In genomic region chr3:139378587-139378986, GRCh38 we compare ENCODE assay signal across 1 cellular context.
TF ChIP-seq lines count a peak whose summit lies in the region.

No MANE protein-coding gene starts in this region.

TF ChIP-seq in IMR-90, 13 proteins besides CTCF, POLR2A, EP300 and RAD21 (continued from another document):
- TF ChIP-seq ELK1 (IDR thresholded peaks at IDR 0.05; ENCODE audit: borderline replicate concordance, low read depth, low read length) = no peak
- no peak for TF ChIP-seq MAFK (IDR thresholded peaks at IDR 0.05; ENCODE audit: low read depth, low read length)
- no peak for TF ChIP-seq MAZ (IDR thresholded peaks at IDR 0.05; ENCODE audit: borderline replicate concordance, low read depth, low read length)
TF ChIP-seq in IMR-90: peak in this region for 0.
